23 cellular contexts compared by ENCODE assay signal in genomic region chr1:55684131-55684650, GRCh38.
A peak's percentile ranks its signal among the peaks of the same experiment; 100 is the strongest.
DNase-seq lines count a peak whose midpoint lies in the region; ATAC-seq and TF ChIP-seq lines count a peak whose summit lies in the region.
"Had no signal": no experiment of that assay in that cellular context is flagged by ENCODE, and none has a peak within 500 bp of the region (broad histone marks: within the 10 kb centered on the region; RNA-seq: fewer than 3 reads in every experiment).

No MANE protein-coding gene starts in this region.

- no peak for ATAC-seq in aorta (ENCODE audit: low FRiP score)
- ATAC-seq: GM12878, GM23338 had no signal

- H3K27ac ChIP-seq in suprapubic skin (no peak overlapping the region), aorta (ENCODE audit: low read depth in 1 of 2, low read length in 2 of 2) (no peak overlapping the region)
- H3K27ac ChIP-seq: SK-N-MC had no signal

- TF ChIP-seq EP300 in suprapubic skin (IDR thresholded peaks at IDR 0.05) = no peak

- no peaks in the 10 kb centered on the region for H3K4me1 Mint-ChIP-seq in activated CD4-positive, alpha-beta T cell treated with anti-CD3 and anti-CD28 coated beads, Interleukin-2, amount 10 ng/mL, durations not matched to agents 24 days and 14 days

- H3K9me3 ChIP-seq in suprapubic skin (no peaks in the 10 kb centered on the region), aorta (ENCODE audit: control insufficient read depth, low read length) (no peaks in the 10 kb centered on the region)

- no peaks in the 10 kb centered on the region for H3K4me1 ChIP-seq in suprapubic skin
- H3K4me1 ChIP-seq in aorta (ENCODE audit: control insufficient read depth in 1 of 2, insufficient read depth in 2 of 2, low read length in 2 of 2) = no peaks in the 10 kb centered on the region

- H3K4me3 ChIP-seq in suprapubic skin = no peak overlapping the region
- H3K4me3 ChIP-seq in aorta (ENCODE audit: low read length in 2 of 2) = no peak overlapping the region
- H3K4me3 ChIP-seq: GM12878, GM23338, SK-N-MC had no signal

- H3K27me3 ChIP-seq in suprapubic skin (no peaks in the 10 kb centered on the region), aorta (ENCODE audit: control insufficient read depth in 1 of 2, insufficient read depth in 2 of 2, low read length in 1 of 2) (no peaks in the 10 kb centered on the region)

- no peak for TF ChIP-seq POLR2A in suprapubic skin (IDR thresholded peaks at IDR 0.05)

- no peak overlapping the region for H3K4me3 Mint-ChIP-seq in activated CD4-positive, alpha-beta T cell treated with anti-CD3 and anti-CD28 coated beads, Interleukin-2, amount 10 ng/mL, durations not matched to agents 24 days and 14 days
- H3K4me3 Mint-ChIP-seq: GM23338, H9 had no signal

- no peak for TF ChIP-seq CTCF in suprapubic skin (IDR thresholded peaks at IDR 0.05)

- H3K9me3 Mint-ChIP-seq in activated CD4-positive, alpha-beta T cell treated with anti-CD3 and anti-CD28 coated beads, Interleukin-2, amount 10 ng/mL, durations not matched to agents 24 days and 14 days = no peaks in the 10 kb centered on the region
- H3K9me3 Mint-ChIP-seq: GM23338 had no signal

- H3K36me3 Mint-ChIP-seq in activated CD4-positive, alpha-beta T cell treated with anti-CD3 and anti-CD28 coated beads, Interleukin-2, amount 10 ng/mL, durations not matched to agents 24 days and 14 days (ENCODE audit: low read depth) = no peaks in the 10 kb centered on the region

- H3K36me3 ChIP-seq in suprapubic skin (no peaks in the 10 kb centered on the region), aorta (ENCODE audit: control insufficient read depth in 1 of 2, insufficient read depth in 2 of 2, low read length in 1 of 2) (no peaks in the 10 kb centered on the region)

- intact Hi-C loops in activated CD4-positive, alpha-beta T cell treated with anti-CD3 and anti-CD28 coated beads, Interleukin-2, amount 10 ng/mL, durations not matched to agents 24 days and 14 days (cut with micrococcal nuclease) = no loop called here
- intact Hi-C loops in aorta (cut with DNase I) = loop anchor here in 1 of 2 donors (10.0 kb wide), 1 partner anchor 161 kb away; no protein-coding TSS in a partner anchor

- H3K27me3 Mint-ChIP-seq in activated CD4-positive, alpha-beta T cell treated with anti-CD3 and anti-CD28 coated beads, Interleukin-2, amount 10 ng/mL, durations not matched to agents 24 days and 14 days = no peaks in the 10 kb centered on the region

- H3K27ac Mint-ChIP-seq in activated CD4-positive, alpha-beta T cell treated with anti-CD3 and anti-CD28 coated beads, Interleukin-2, amount 10 ng/mL, durations not matched to agents 24 days and 14 days = no peak overlapping the region
- H3K27ac Mint-ChIP-seq: GM23338, H9 had no signal

- peak; percentile 3 for DNase-seq in activated CD4-positive, alpha-beta T cell treated with anti-CD3 and anti-CD28 coated beads, Interleukin-2, amount 10 ng/mL, durations not matched to agents 24 days and 14 days
- DNase-seq in activated CD4-positive, alpha-beta T cell treated with anti-CD3 and anti-CD28 coated beads for 1 hour = no peak
- DNase-seq in DMS53 (lab: John Stamatoyannopoulos, UW) (peak; percentile 71), dermis microvascular lymphatic vessel endothelial cell (ENCODE audit: low read depth in 2 of 2) (peak; percentile 52 to 81), D341Med (ENCODE audit: low spot score) (no peak), suprapubic skin (ENCODE audit: low spot score in 2 of 2) (no peak), aorta (no peak)
- DNase-seq: Calu3, DMS153, EL, GDM1, H9, NCI-H1092, NCI-H1417 treated with DMSO at 0.1 percent for 48 hours, NCI-H1694 treated with DMSO at 0.1 percent for 48 hours, NCI-H2081, NCI-H2171, NCI-H226, NCI-H524, SIG-M5 had no signal

Comparison
In these comparisons a context has a peak if more than half of its experiments do, and no peak if none do; other contexts are left out.
1. DNase-seq: peak in activated CD4-positive, alpha-beta T cell treated with anti-CD3 and anti-CD28 coated beads, Interleukin-2, amount 10 ng/mL, durations not matched to agents 24 days and 14 days (single experiment), DMS53 (single experiment) and dermis microvascular lymphatic vessel endothelial cell (2 of 2); none in activated CD4-positive, alpha-beta T cell treated with anti-CD3 and anti-CD28 coated beads for 1 hour (single experiment), D341Med (single experiment), suprapubic skin (0 of 2) and aorta (0 of 2).